In genomic region chr19:29129148-29129547, GRCh38 we compare ENCODE assay signal across 21 cellular contexts.
"Had no signal": no experiment of that assay in that cellular context is flagged by ENCODE, and none has a peak within 500 bp of the region (broad histone marks: within the 10 kb centered on the region; RNA-seq: fewer than 3 reads in every experiment).

No MANE protein-coding gene starts in this region.

- H3K9me3 ChIP-seq: esophagus squamous epithelium, gastrocnemius medialis, lower lobe of right lung had no signal

- H3K36me3 ChIP-seq: esophagus squamous epithelium, gastrocnemius medialis, heart right ventricle, left lung, lower lobe of right lung had no signal

- ATAC-seq: effector memory CD8-positive, alpha-beta T cell; esophagus mucosa; gastrocnemius medialis; heart right ventricle; left cardiac atrium; left lung; left ventricle myocardium superior; lower lobe of right lung; mucosa of descending colon had no signal

- H3K27ac ChIP-seq: epithelial cell of prostate, esophagus squamous epithelium, gastrocnemius medialis, heart right ventricle, left lung, lower lobe of right lung had no signal

- DNase-seq: cortex of kidney; effector CD8-positive, alpha-beta T cell; effector memory CD8-positive, alpha-beta T cell; endodermal cell; erythroblast; esophagus squamous epithelium; foreskin fibroblast; foreskin melanocyte; gastrocnemius medialis; glutamatergic neuron; head of caudate nucleus; heart right ventricle; hippocampal formation; left cardiac atrium; left lung; left ventricle myocardium superior; lower lobe of right lung; mesenchymal stem cell; mucosa of descending colon had no signal

- H3K4me1 ChIP-seq: esophagus squamous epithelium, gastrocnemius medialis, heart right ventricle, left lung, lower lobe of right lung had no signal

- H3K4me3 ChIP-seq: esophagus squamous epithelium, gastrocnemius medialis, heart right ventricle, left lung, lower lobe of right lung, mucosa of descending colon had no signal
